In the genomic region with DNA sequence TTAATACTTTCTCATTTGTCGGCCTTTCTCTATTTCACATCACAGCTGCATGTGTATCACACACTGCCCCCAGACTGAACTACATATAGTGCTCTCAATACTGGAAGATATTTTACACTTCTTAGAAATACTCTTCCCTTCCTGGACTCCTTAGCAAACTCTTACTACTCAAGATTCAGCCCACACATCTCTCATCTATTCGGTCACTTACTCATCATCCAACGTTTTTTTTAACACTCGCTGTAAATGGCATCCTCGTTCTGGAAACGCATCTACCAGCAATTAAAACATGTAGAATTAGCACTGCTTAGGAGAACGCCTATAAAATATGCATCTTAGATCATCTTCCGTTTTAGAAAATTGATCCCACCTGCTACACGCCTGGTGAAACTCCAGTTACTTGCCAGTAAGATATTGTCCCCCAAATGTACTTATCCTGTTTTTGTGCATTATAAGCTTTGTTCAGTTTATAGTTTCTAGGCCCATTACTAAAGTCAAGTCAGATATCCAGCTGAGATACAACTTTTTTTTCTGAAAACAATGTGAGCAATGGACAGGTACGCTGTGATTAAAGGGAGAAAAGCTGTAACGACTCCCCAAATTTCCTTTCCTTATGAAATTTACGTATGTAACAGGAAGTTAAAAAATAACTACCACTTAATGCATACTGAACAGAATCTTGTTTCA, we compare ENCODE assay signal across 1 cellular context.
TF ChIP-seq lines count a peak whose summit lies in the region.

No MANE protein-coding gene starts in this region.

TF ChIP-seq in A549, 52 proteins besides CTCF, POLR2A, EP300 and RAD21 (continued from another document):
- no peak for TF ChIP-seq JUN (IDR thresholded peaks at IDR 0.05)
- TF ChIP-seq, protein P1, sequence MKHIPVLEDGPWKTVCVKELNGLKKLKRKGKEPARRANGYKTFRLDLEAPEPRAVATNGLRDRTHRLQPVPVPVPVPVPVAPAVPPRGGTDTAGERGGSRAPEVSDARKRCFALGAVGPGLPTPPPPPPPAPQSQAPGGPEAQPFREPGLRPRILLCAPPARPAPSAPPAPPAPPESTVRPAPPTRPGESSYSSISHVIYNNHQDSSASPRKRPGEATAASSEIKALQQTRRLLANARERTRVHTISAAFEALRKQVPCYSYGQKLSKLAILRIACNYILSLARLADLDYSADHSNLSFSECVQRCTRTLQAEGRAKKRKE (CRISPR knock-in tag; IDR thresholded peaks at IDR 0.05; ENCODE audit: low read depth), result no peak
